8 cellular contexts compared by ENCODE assay signal in the genomic region with DNA sequence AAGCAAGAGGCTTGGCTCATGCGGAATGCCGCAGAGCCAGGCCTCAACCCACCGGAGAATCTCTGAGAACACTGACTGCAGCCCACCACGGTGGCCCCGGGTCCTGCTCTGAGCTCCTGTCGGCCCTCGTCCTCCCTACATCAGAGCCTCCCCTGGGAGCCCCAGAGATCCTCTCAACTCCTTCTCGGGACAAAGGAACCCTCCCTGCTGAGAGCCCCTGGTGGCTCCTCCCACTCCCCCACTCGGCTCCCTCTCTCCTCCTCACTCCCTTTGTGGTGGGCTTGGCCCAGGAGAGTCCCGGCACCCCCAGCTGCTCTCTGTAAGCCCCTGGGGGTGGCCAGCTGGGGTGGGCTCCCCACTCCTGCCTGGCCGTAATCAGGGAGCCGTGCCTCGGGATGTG. TPM values are rescaled to one million over a fixed set of nuclear protein-coding genes. Genes with fewer than 3 reads are reported as not detected.
DNase-seq lines count a peak whose midpoint lies in the region; ATAC-seq and TF ChIP-seq lines count a peak whose summit lies in the region.

No MANE protein-coding gene starts in this region.

- peak overlapping the region; percentile 99 for H2BK120ac ChIP-seq in trophoblast cell (ENCODE audit: insufficient read depth, low read length, poor library complexity)

- H3K18ac ChIP-seq in trophoblast cell (ENCODE audit: low read length): peak overlapping the region; percentile 85

- peak overlapping the region; percentile 72 for H3K4me2 ChIP-seq in trophoblast cell (ENCODE audit: low read length)

- peak overlapping the region; percentile 60 for H3K4me3 ChIP-seq in AG04449 (ENCODE audit: low read depth, low read length)
- peak overlapping the region; percentile 17 for H3K4me3 ChIP-seq in RWPE2 (ENCODE audit: severe bottlenecking)
- peak overlapping the region in 1 of 2 donors; percentile 46 for H3K4me3 ChIP-seq in esophagus (ENCODE audit: low read depth in 1 of 2, low read length in 2 of 2)
- H3K4me3 ChIP-seq in trophoblast cell (ENCODE audit: low read depth, low read length): no peak overlapping the region

- TF ChIP-seq CTCF in AG04449 (IDR thresholded peaks at IDR 0.05; ENCODE audit: insufficient read depth, low read length, missing control alignments) (no peak), RWPE2 (IDR thresholded peaks at IDR 0.05; ENCODE audit: poor library complexity, severe bottlenecking) (no peak)

- H3K79me2 ChIP-seq in trophoblast cell (ENCODE audit: control insufficient read depth, insufficient read depth, low read length, poor library complexity): peaks cover 24% of the 10 kb centered on the region

- peak overlapping the region; percentile 100 for H4K8ac ChIP-seq in trophoblast cell (ENCODE audit: low read depth, low read length)

- ATAC-seq in GM21381 (IDR thresholded peaks at IDR 0.05; ENCODE audit: unreplicated experiment): peak; percentile 10
- no peak for ATAC-seq in RWPE2 (ENCODE audit: low read depth)
- no peak for ATAC-seq in HG03139 (IDR thresholded peaks at IDR 0.05; ENCODE audit: unreplicated experiment)

- POLR2A ChIA-PET in AG04449 (lab: Yijun Ruan, JAX): no interaction called here

- H3K4me1 ChIP-seq in RWPE2 (ENCODE audit: insufficient read depth, poor library complexity, severe bottlenecking): peaks cover 46% of the 10 kb centered on the region
- peaks cover 9 to 40% of the 10 kb centered on the region in 2 donors for H3K4me1 ChIP-seq in esophagus (ENCODE audit: control insufficient read depth in 2 of 2, insufficient read depth in 2 of 2, low read length in 1 of 2)
- H3K4me1 ChIP-seq in trophoblast cell (ENCODE audit: control insufficient read depth in 1 of 2, insufficient read depth in 2 of 2, low read length in 2 of 2): peaks cover 52 to 55% of the 10 kb centered on the region in 2 experiments

- H4K12ac ChIP-seq in trophoblast cell (ENCODE audit: low read depth, low read length): peak overlapping the region; percentile 97

- CTCF ChIA-PET in AG04449 (lab: Yijun Ruan, JAX): interaction anchor here (0.6 to 1.8 kb wide), 11 partner anchors 9 to 802 kb away, joined by 3 to 5 read pairs (median 3); no protein-coding TSS in a partner anchor

- peak overlapping the region; percentile 93 for H3K4ac ChIP-seq in trophoblast cell (ENCODE audit: low read depth, low read length)

- peak overlapping the region; percentile 46 for H2AFZ ChIP-seq in trophoblast cell (ENCODE audit: insufficient read depth, low read length, poor library complexity)

- DNase-seq in AG04449 (ENCODE audit: low read depth, low spot score) (no peak), RWPE2 (ENCODE audit: low spot score) (no peak), trophoblast cell (no peak), amniotic stem cell (lab: John Stamatoyannopoulos, UW) (no peak), NCI-H1048 (lab: John Stamatoyannopoulos, UW) (no peak)

- peak overlapping the region; percentile 97 for H3K27ac ChIP-seq in RWPE2 (ENCODE audit: poor library complexity, severe bottlenecking)
- peak overlapping the region; percentile 69 to 81 for H3K27ac ChIP-seq in esophagus (ENCODE audit: low read depth in 2 of 2, low read length in 1 of 2)
- H3K27ac ChIP-seq in trophoblast cell (ENCODE audit: low read depth, low read length): peak overlapping the region; percentile 96

- peaks cover 63% of the 10 kb centered on the region for H3K79me1 ChIP-seq in trophoblast cell (ENCODE audit: low read length)

- no peaks in the 10 kb centered on the region for H3K27me3 ChIP-seq in RWPE2 (ENCODE audit: insufficient read depth, poor library complexity, severe bottlenecking)
- no peaks in the 10 kb centered on the region for H3K27me3 ChIP-seq in esophagus (ENCODE audit: control insufficient read depth in 1 of 2, insufficient read depth in 2 of 2, low read length in 2 of 2)
- no peaks in the 10 kb centered on the region for H3K27me3 ChIP-seq in trophoblast cell (ENCODE audit: insufficient read depth, low read length)

- H2BK12ac ChIP-seq in trophoblast cell (ENCODE audit: low read length): peak overlapping the region; percentile 85

- H2BK5ac ChIP-seq in trophoblast cell (ENCODE audit: low read depth, low read length, poor library complexity): peak overlapping the region; percentile 97

- no peak overlapping the region for H3K23ac ChIP-seq in trophoblast cell (ENCODE audit: low read length)

- peak overlapping the region; percentile 98 for H3K14ac ChIP-seq in trophoblast cell (ENCODE audit: low read length)

- H3K9ac ChIP-seq in trophoblast cell (ENCODE audit: low read length): no peak overlapping the region

- H2AK5ac ChIP-seq in trophoblast cell (ENCODE audit: low read length): peak overlapping the region; percentile 87

- H3K9me3 ChIP-seq in RWPE2 (ENCODE audit: severe bottlenecking): no peaks in the 10 kb centered on the region
- no peaks in the 10 kb centered on the region for H3K9me3 ChIP-seq in esophagus (ENCODE audit: control insufficient read depth in 2 of 2, insufficient read depth in 1 of 2, low read depth in 1 of 2, low read length in 1 of 2)
- H3K9me3 ChIP-seq in trophoblast cell (ENCODE audit: insufficient read depth, low read depth, low read length): no peaks in the 10 kb centered on the region

- H4K91ac ChIP-seq in trophoblast cell (ENCODE audit: low read depth, low read length): peak overlapping the region; percentile 99

- H3K36me3 ChIP-seq in RWPE2 (ENCODE audit: low read depth): no peaks in the 10 kb centered on the region
- no peaks in the 10 kb centered on the region for H3K36me3 ChIP-seq in esophagus (ENCODE audit: control insufficient read depth in 2 of 2, insufficient read depth in 2 of 2, low read length in 1 of 2)
- H3K36me3 ChIP-seq in trophoblast cell (ENCODE audit: control insufficient read depth in 1 of 2, insufficient read depth in 2 of 2, low read length in 2 of 2): no peaks in the 10 kb centered on the region

- WGBS in esophagus, 2 donors: 22 to 41% methylated on average over 13 of the region's 13 CpGs
- WGBS in trophoblast cell (ENCODE audit: extremely low coverage, insufficient coverage, insufficient read length): no CpG with 5 or more reads among the region's 13 CpGs

RNA-seq across cellular contexts. Expression of gene INF2, which starts 11.1 kb away (rescaled TPM):
- polyA plus RNA-seq in esophagus: 10 to 100 TPM; 26.6 to 41.9 TPM
- 87.6 and 90.6 TPM in 2 replicates for polyA plus RNA-seq in trophoblast cell (2013)

RNA-seq across cellular contexts. Expression of gene ADSS1, which starts 45.7 kb away (rescaled TPM):
- polyA plus RNA-seq in esophagus: 10 to 100 TPM in 1 of 2 donors, 1 to 10 TPM in 1; 5.8 to 10.2 TPM
- 2.9 and 3.4 TPM in 2 replicates for polyA plus RNA-seq in trophoblast cell (2013)
